ENCODE assay signal across 1 cellular context in the genomic region with DNA sequence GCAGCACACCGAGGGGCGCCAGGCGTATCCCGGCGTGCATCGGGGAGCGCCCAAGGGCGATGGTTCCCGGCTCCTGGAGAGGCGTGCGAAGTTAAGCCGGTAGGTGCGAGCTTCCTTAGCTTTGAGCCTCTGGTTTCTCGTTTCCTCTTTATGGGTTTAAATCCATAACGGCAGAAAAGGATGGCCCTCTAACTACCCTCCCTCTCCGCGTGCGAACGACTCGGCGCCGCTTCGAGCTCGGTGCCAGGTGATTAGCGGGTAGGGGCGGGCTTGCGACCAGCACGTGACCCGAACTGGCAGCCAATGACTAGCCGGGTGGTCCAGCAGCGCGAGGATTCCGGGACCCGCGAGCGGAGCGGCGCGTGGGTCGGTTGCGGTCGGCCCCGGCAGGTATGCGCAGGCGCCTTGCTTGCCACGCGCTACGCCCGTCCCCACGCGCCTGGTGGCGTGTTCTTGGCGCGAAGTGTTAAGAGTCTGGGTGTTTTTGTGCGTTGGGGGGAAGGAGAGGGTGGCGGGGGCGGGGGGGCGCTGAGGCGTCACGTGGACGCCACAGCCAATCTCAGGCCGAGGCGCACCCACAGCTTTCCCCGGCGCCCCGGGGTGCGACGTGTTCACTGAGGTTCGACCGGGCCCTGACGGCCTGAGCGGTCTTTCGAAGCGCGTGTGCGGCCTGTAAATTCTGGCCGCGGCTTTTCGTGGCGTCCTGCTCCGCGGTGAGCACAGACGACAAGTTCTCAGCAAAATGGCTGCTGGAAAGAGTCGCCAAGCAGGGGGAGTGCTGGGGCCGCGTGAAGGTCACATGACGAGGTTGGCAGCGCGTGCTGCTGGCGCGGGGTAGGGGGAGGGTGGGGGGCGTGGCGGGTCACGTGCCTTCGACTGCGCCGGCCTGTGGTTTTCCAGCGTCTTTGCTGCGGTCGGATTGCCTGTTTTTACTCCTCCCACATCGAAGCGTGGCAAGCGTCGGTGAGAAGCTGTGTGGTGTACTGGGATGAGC.
TF ChIP-seq lines count a peak whose summit lies in the region.

No MANE protein-coding gene starts in this region.

TF ChIP-seq in HepG2, 621 proteins besides CTCF, POLR2A, EP300 and RAD21 (continued from another document and continues in another):
- TF ChIP-seq, protein P1, sequence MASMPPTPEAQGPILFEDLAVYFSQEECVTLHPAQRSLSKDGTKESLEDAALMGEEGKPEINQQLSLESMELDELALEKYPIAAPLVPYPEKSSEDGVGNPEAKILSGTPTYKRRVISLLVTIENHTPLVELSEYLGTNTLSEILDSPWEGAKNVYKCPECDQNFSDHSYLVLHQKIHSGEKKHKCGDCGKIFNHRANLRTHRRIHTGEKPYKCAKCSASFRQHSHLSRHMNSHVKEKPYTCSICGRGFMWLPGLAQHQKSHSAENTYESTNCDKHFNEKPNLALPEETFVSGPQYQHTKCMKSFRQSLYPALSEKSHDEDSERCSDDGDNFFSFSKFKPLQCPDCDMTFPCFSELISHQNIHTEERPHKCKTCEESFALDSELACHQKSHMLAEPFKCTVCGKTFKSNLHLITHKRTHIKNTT (CRISPR knock-in tag; IDR thresholded peaks at IDR 0.05), result no peak
- TF ChIP-seq ZNF777 (CRISPR knock-in tag; IDR thresholded peaks at IDR 0.05) (peak; percentile 79), FOSL2 (CRISPR knock-in tag; IDR thresholded peaks at IDR 0.05) (peak; percentile 36), TSC22D2 (CRISPR knock-in tag; IDR thresholded peaks at IDR 0.05; ENCODE audit: borderline replicate concordance) (peak; percentile 53), RFXANK (CRISPR knock-in tag; IDR thresholded peaks at IDR 0.05) (0 out of 2 replicates have a peak, but pooled peaks have one; percentile 77), ZNF138 (CRISPR knock-in tag; IDR thresholded peaks at IDR 0.05; ENCODE audit: low read depth) (peak; percentile 70; the same call in 1 of the 2 replicates), ZMYM2 (CRISPR knock-in tag; IDR thresholded peaks at IDR 0.05) (peak; percentile 98), ZFP37 (CRISPR knock-in tag; IDR thresholded peaks at IDR 0.05; ENCODE audit: borderline replicate concordance) (peak; percentile 94), ZNF816 (CRISPR knock-in tag; IDR thresholded peaks at IDR 0.05; ENCODE audit: borderline replicate concordance) (peak; percentile 95; the same call in 1 of the 2 replicates), ZSCAN12 (CRISPR knock-in tag; IDR thresholded peaks at IDR 0.05) (peak; percentile 97), ZNF605 (CRISPR knock-in tag; IDR thresholded peaks at IDR 0.05) (peak; percentile 100), SMC3 (IDR thresholded peaks at IDR 0.05; ENCODE audit: low read length) (no peak), DPF2 (CRISPR knock-in tag; IDR thresholded peaks at IDR 0.05; ENCODE audit: borderline replicate concordance, low read depth) (0 out of 2 replicates have a peak, but pooled peaks have one; percentile 10), RARG (CRISPR knock-in tag; IDR thresholded peaks at IDR 0.05; ENCODE audit: low read depth) (peak; percentile 44; the same call in 1 of the 2 replicates), ZNF362 (CRISPR knock-in tag; IDR thresholded peaks at IDR 0.05; ENCODE audit: borderline replicate concordance) (no peak; the same call in 1 of the 2 replicates), RFX1 (IDR thresholded peaks at IDR 0.05) (no peak), SCMH1 (CRISPR knock-in tag; IDR thresholded peaks at IDR 0.05; ENCODE audit: borderline replicate concordance) (no peak), NFRKB (IDR thresholded peaks at IDR 0.05) (no peak), ZNF432 (CRISPR knock-in tag; IDR thresholded peaks at IDR 0.05; ENCODE audit: borderline replicate concordance) (peak; percentile 63; the same call in 1 of the 2 replicates), ZNF546 (CRISPR knock-in tag; conservative IDR thresholded peaks at IDR 0.05) (peak; percentile 97), TAF1 (CRISPR knock-in tag; IDR thresholded peaks at IDR 0.05) (peak; percentile 74), ZNF24 (IDR thresholded peaks at IDR 0.05) (no peak), BRCA1 (CRISPR knock-in tag; IDR thresholded peaks at IDR 0.05) (peak; percentile 75; the same call in 1 of the 2 replicates), ZNF337 (CRISPR knock-in tag; IDR thresholded peaks at IDR 0.05; ENCODE audit: borderline replicate concordance, low read depth) (peak; percentile 97; the same call in 1 of the 2 replicates), BORCS8-MEF2B (CRISPR knock-in tag; IDR thresholded peaks at IDR 0.05) (peak; percentile 97), LBX2 (CRISPR knock-in tag; IDR thresholded peaks at IDR 0.05; ENCODE audit: borderline replicate concordance) (peak; percentile 96), MED8 (CRISPR knock-in tag; IDR thresholded peaks at IDR 0.05; ENCODE audit: insufficient replicate concordance) (peak; percentile 94), ASH2L (IDR thresholded peaks at IDR 0.05; ENCODE audit: insufficient read length, low read depth, low read length) (peak; percentile 92), RBFOX2 (IDR thresholded peaks at IDR 0.05; ENCODE audit: low read depth, low read length) (peak; percentile 90), NR2F1 (CRISPR knock-in tag; IDR thresholded peaks at IDR 0.05) (no peak), ZMAT5 (CRISPR knock-in tag; IDR thresholded peaks at IDR 0.05; ENCODE audit: borderline replicate concordance, low read depth) (no peak), ZNF713 (CRISPR knock-in tag; IDR thresholded peaks at IDR 0.05) (no peak)
- TF ChIP-seq, protein P2, sequence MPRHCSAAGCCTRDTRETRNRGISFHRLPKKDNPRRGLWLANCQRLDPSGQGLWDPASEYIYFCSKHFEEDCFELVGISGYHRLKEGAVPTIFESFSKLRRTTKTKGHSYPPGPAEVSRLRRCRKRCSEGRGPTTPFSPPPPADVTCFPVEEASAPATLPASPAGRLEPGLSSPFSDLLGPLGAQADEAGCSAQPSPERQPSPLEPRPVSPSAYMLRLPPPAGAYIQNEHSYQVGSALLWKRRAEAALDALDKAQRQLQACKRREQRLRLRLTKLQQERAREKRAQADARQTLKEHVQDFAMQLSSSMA (CRISPR knock-in tag; IDR thresholded peaks at IDR 0.05), result peak; percentile 85; the same call in 1 of the 2 replicates
- TF ChIP-seq, protein P3, sequence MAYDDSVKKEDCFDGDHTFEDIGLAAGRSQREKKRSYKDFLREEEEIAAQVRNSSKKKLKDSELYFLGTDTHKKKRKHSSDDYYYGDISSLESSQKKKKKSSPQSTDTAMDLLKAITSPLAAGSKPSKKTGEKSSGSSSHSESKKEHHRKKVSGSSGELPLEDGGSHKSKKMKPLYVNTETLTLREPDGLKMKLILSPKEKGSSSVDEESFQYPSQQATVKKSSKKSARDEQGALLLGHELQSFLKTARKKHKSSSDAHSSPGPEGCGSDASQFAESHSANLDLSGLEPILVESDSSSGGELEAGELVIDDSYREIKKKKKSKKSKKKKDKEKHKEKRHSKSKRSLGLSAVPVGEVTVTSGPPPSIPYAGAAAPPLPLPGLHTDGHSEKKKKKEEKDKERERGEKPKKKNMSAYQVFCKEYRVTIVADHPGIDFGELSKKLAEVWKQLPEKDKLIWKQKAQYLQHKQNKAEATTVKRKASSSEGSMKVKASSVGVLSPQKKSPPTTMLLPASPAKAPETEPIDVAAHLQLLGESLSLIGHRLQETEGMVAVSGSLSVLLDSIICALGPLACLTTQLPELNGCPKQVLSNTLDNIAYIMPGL (CRISPR knock-in tag; IDR thresholded peaks at IDR 0.05; ENCODE audit: borderline replicate concordance in 1 of 2, low read depth in 1 of 2), result peak; percentile 72 to 86
- TF ChIP-seq, protein P4, sequence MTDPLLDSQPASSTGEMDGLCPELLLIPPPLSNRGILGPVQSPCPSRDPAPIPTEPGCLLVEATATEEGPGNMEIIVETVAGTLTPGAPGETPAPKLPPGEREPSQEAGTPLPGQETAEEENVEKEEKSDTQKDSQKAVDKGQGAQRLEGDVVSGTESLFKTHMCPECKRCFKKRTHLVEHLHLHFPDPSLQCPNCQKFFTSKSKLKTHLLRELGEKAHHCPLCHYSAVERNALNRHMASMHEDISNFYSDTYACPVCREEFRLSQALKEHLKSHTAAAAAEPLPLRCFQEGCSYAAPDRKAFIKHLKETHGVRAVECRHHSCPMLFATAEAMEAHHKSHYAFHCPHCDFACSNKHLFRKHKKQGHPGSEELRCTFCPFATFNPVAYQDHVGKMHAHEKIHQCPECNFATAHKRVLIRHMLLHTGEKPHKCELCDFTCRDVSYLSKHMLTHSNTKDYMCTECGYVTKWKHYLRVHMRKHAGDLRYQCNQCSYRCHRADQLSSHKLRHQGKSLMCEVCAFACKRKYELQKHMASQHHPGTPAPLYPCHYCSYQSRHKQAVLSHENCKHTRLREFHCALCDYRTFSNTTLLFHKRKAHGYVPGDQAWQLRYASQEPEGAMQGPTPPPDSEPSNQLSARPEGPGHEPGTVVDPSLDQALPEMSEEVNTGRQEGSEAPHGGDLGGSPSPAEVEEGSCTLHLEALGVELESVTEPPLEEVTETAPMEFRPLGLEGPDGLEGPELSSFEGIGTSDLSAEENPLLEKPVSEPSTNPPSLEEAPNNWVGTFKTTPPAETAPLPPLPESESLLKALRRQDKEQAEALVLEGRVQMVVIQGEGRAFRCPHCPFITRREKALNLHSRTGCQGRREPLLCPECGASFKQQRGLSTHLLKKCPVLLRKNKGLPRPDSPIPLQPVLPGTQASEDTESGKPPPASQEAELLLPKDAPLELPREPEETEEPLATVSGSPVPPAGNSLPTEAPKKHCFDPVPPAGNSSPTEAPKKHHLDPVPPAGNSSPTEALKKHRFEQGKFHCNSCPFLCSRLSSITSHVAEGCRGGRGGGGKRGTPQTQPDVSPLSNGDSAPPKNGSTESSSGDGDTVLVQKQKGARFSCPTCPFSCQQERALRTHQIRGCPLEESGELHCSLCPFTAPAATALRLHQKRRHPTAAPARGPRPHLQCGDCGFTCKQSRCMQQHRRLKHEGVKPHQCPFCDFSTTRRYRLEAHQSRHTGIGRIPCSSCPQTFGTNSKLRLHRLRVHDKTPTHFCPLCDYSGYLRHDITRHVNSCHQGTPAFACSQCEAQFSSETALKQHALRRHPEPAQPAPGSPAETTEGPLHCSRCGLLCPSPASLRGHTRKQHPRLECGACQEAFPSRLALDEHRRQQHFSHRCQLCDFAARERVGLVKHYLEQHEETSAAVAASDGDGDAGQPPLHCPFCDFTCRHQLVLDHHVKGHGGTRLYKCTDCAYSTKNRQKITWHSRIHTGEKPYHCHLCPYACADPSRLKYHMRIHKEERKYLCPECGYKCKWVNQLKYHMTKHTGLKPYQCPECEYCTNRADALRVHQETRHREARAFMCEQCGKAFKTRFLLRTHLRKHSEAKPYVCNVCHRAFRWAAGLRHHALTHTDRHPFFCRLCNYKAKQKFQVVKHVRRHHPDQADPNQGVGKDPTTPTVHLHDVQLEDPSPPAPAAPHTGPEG (CRISPR knock-in tag; IDR thresholded peaks at IDR 0.05), result peak; percentile 95
